27 cellular contexts compared by ENCODE assay signal in the genomic region with DNA sequence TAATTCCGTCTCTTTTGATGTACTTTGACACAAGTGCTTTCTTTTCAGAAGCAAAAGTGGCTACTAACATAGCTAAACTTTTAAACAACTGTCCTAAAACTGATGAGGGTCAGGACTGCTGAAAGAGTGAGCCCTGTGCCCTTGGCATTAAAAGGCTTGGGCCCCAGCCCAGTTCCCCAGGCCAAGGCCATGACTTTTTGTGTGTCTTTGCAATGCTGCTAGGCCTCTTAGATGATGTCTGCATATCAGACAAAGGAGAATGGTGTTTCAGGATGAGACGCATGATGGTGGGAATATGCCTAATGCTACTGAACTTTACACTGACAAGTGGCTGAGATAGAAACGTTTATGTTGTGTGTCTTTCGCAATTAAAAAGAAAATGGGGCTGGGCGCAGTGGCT. TPM values are rescaled to one million over a fixed set of nuclear protein-coding genes. Genes with fewer than 3 reads are reported as not detected.
"Had no signal": no experiment of that assay in that cellular context is flagged by ENCODE, and none has a peak within 500 bp of the region (broad histone marks: within the 10 kb centered on the region; RNA-seq: fewer than 3 reads in every experiment).

No MANE protein-coding gene starts in this region.

- H3K36me3 Mint-ChIP-seq: activated naive CD4-positive, alpha-beta T cell treated with anti-CD3 and anti-CD28 coated beads, Interleukin-2, amount 10 ng/mL, durations not matched to agents 7 days and 5 days; activated naive CD4-positive, alpha-beta T cell treated with anti-CD3 and anti-CD28 coated beads, Interleukin-2, amount 50 U/mL, for 72 hours; activated naive CD8-positive, alpha-beta T cell treated with anti-CD3 and anti-CD28 coated beads, Interleukin-2, amount 10 ng/mL, durations not matched to agents 7 days and 5 days had no signal

- H3K27ac Mint-ChIP-seq: activated CD4-positive, alpha-beta memory T cell treated with anti-CD3 and anti-CD28 coated beads, Interleukin-2, amount 10 ng/mL, durations not matched to agents 7 days and 5 days; activated CD4-positive, alpha-beta T cell treated with anti-CD3 and anti-CD28 coated beads, Interleukin-2, amount 10 ng/mL, durations not matched to agents 7 days and 5 days; activated naive CD4-positive, alpha-beta T cell treated with anti-CD3 and anti-CD28 coated beads, Interleukin-2, amount 10 ng/mL, durations not matched to agents 7 days and 5 days; activated naive CD4-positive, alpha-beta T cell treated with anti-CD3 and anti-CD28 coated beads, Interleukin-2, amount 50 U/mL, for 72 hours; activated naive CD8-positive, alpha-beta T cell treated with anti-CD3 and anti-CD28 coated beads, Interleukin-2, amount 10 ng/mL, durations not matched to agents 7 days and 5 days; activated T-cell treated with anti-CD3 and anti-CD28 coated beads, Interleukin-2, amount 50 U/mL, for 24 hours; activated T-cell treated with anti-CD3 and anti-CD28 coated beads, Interleukin-2, amount 50 U/mL, for 72 hours; brain had no signal

- H3K4me3 Mint-ChIP-seq: activated CD4-positive, alpha-beta memory T cell treated with anti-CD3 and anti-CD28 coated beads, Interleukin-2, amount 10 ng/mL, durations not matched to agents 7 days and 5 days; activated CD4-positive, alpha-beta T cell treated with anti-CD3 and anti-CD28 coated beads, Interleukin-2, amount 10 ng/mL, durations not matched to agents 7 days and 5 days; activated naive CD4-positive, alpha-beta T cell treated with anti-CD3 and anti-CD28 coated beads, Interleukin-2, amount 10 ng/mL, durations not matched to agents 7 days and 5 days; activated naive CD8-positive, alpha-beta T cell treated with anti-CD3 and anti-CD28 coated beads, Interleukin-2, amount 10 ng/mL, durations not matched to agents 7 days and 5 days; activated T-cell treated with anti-CD3 and anti-CD28 coated beads, Interleukin-2, amount 50 U/mL, for 24 hours; activated T-cell treated with anti-CD3 and anti-CD28 coated beads, Interleukin-2, amount 50 U/mL, for 72 hours; brain had no signal

- H3K9me3 Mint-ChIP-seq: activated CD4-positive, alpha-beta memory T cell treated with anti-CD3 and anti-CD28 coated beads, Interleukin-2, amount 10 ng/mL, durations not matched to agents 7 days and 5 days; activated CD4-positive, alpha-beta T cell treated with anti-CD3 and anti-CD28 coated beads, Interleukin-2, amount 10 ng/mL, durations not matched to agents 7 days and 5 days; activated naive CD4-positive, alpha-beta T cell treated with anti-CD3 and anti-CD28 coated beads, Interleukin-2, amount 10 ng/mL, durations not matched to agents 7 days and 5 days; activated naive CD4-positive, alpha-beta T cell treated with anti-CD3 and anti-CD28 coated beads, Interleukin-2, amount 50 U/mL, for 72 hours; activated naive CD8-positive, alpha-beta T cell treated with anti-CD3 and anti-CD28 coated beads, Interleukin-2, amount 10 ng/mL, durations not matched to agents 7 days and 5 days; activated T-cell treated with anti-CD3 and anti-CD28 coated beads, Interleukin-2, amount 50 U/mL, for 24 hours; activated T-cell treated with anti-CD3 and anti-CD28 coated beads, Interleukin-2, amount 50 U/mL, for 72 hours had no signal

- H3K4me3 ChIP-seq: breast epithelium, cardiac muscle cell, colonic mucosa had no signal

- H3K4me1 ChIP-seq: breast epithelium, colonic mucosa had no signal

- H3K27ac ChIP-seq: breast epithelium, cardiac muscle cell, colonic mucosa had no signal

- H3K36me3 ChIP-seq: breast epithelium, cardiac muscle cell, colonic mucosa had no signal

- H3K27me3 ChIP-seq: breast epithelium, cardiac muscle cell, colonic mucosa had no signal

- DNase-seq: activated CD4-positive, alpha-beta memory T cell treated with anti-CD3 and anti-CD28 coated beads, Interleukin-2, amount 10 ng/mL, durations not matched to agents 7 days and 5 days; activated CD4-positive, alpha-beta T cell treated with anti-CD3 and anti-CD28 coated beads for 1 hour; activated CD4-positive, alpha-beta T cell treated with anti-CD3 and anti-CD28 coated beads for 4 hours; activated CD4-positive, alpha-beta T cell treated with anti-CD3 and anti-CD28 coated beads, Interleukin-2, amount 10 ng/mL, durations not matched to agents 7 days and 5 days; activated CD4-positive, alpha-beta T cell treated with anti-CD3 and anti-CD28 coated beads, Interleukin-2, amount 50 U/mL, for 4 hours; activated CD8-positive, alpha-beta memory T cell treated with anti-CD3 and anti-CD28 coated beads, Interleukin-2, amount 50 U/mL, for 48 hours; activated gamma-delta T cell; activated naive CD4-positive, alpha-beta T cell; activated naive CD4-positive, alpha-beta T cell treated with anti-CD3 and anti-CD28 coated beads, Interleukin-2, amount 10 ng/mL, durations not matched to agents 7 days and 5 days; activated naive CD8-positive, alpha-beta T cell treated with anti-CD3 and anti-CD28 coated beads, Interleukin-2, amount 10 ng/mL, durations not matched to agents 7 days and 5 days; activated T-cell treated with anti-CD3 and anti-CD28 coated beads for 4 hours; activated T-cell treated with anti-CD3 and anti-CD28 coated beads, Interleukin-2, amount 50 U/mL, for 24 hours; activated T-cell treated with anti-CD3 and anti-CD28 coated beads, Interleukin-2, amount 50 U/mL, for 72 hours; amniotic stem cell; anterior cingulate cortex; central memory CD4-positive, alpha-beta T cell; cerebellar nuclear complex; colonic mucosa; effector CD8-positive, alpha-beta T cell; foreskin fibroblast; head of caudate nucleus; T-helper 2 cell had no signal

- H3K27me3 Mint-ChIP-seq: activated T-cell treated with anti-CD3 and anti-CD28 coated beads, Interleukin-2, amount 50 U/mL, for 24 hours had no signal

- H3K9me3 ChIP-seq: breast epithelium, colonic mucosa had no signal

- H3K4me1 Mint-ChIP-seq: brain had no signal

RNA-seq across cellular contexts. Expression of gene SLC7A9, which starts 38.0 kb away (rescaled TPM):
- total RNA-seq: activated naive CD4-positive, alpha-beta T cell treated with anti-CD3 and anti-CD28 coated beads, Interleukin-2, amount 50 U/mL, for 72 hours; epithelial cell of proximal tubule had no signal
